Comparison of ENCODE assay signal across 15 cellular contexts in the genomic region with DNA sequence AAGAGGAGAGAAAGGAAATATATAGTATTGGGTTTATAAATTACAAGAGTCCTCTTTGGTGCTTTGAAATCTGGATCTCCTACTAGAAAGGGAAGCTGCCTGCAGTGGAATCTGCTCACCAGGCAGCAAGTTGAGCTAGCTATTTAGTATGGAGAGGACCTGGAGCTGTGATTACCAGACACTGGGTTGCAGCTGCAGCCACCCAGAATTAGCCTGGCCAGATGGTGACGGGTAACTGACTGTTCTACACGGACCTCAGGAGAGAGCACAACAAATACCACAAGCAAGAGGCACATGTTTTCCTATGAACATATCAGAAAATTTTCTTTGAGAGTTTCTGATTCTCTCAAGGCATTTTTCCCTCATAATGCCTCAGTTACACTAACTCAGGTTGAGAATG. TPM values are rescaled to one million over a fixed set of nuclear protein-coding genes. Genes with fewer than 3 reads are reported as not detected.
DNase-seq lines count a peak whose midpoint lies in the region; ATAC-seq lines count a peak whose summit lies in the region.
"Had no signal": no experiment of that assay in that cellular context is flagged by ENCODE, and none has a peak within 500 bp of the region (broad histone marks: within the 10 kb centered on the region; RNA-seq: fewer than 3 reads in every experiment).

No MANE protein-coding gene starts in this region.

- intact Hi-C loops in left ventricle myocardium superior (cut with micrococcal nuclease), result no loop called here

- ATAC-seq in HG03108 (IDR thresholded peaks at IDR 0.05; ENCODE audit: unreplicated experiment), result no peak
- ATAC-seq in left ventricle myocardium superior, result no peak
- ATAC-seq: HCT116 had no signal

- DNase-seq in DMS 273 (lab: John Stamatoyannopoulos, UW; ENCODE audit: unreplicated experiment) (peak; percentile 81), NCI-H1694 (lab: John Stamatoyannopoulos, UW) (peak; percentile 27), NCI-H82 (lab: John Stamatoyannopoulos, UW) (peak; percentile 66), cerebellum (ENCODE audit: low spot score) (peak; percentile 25), iPS-NIHi7 (ENCODE audit: extremely low spot score) (no peak), left ventricle myocardium superior (no peak), NCI-H1436 treated with DMSO at 0.1 percent for 48 hours (lab: John Stamatoyannopoulos, UW) (no peak)
- DNase-seq: BE2C; CD4-positive, alpha-beta memory T cell; DND-41; GF-D8; GM23248 had no signal

RNA-seq across cellular contexts. Expression of a gene that starts 46.5 kb away (rescaled TPM):
- total RNA-seq in cerebellum (6.1 TPM), left ventricle myocardium superior (not detected)
- total RNA-seq: CD4-positive, alpha-beta memory T cell; GM23248; HT-29 had no signal

Comparison
In these comparisons a context has a peak if more than half of its experiments do, and no peak if none do; other contexts are left out.
1. DNase-seq: peak in DMS 273 (single experiment), NCI-H1694 (single experiment), NCI-H82 (single experiment) and cerebellum (single experiment); none in iPS-NIHi7 (single experiment), left ventricle myocardium superior (single experiment) and NCI-H1436 treated with DMSO at 0.1 percent for 48 hours (single experiment).